ENCODE assay signal across 9 cellular contexts in the genomic region with DNA sequence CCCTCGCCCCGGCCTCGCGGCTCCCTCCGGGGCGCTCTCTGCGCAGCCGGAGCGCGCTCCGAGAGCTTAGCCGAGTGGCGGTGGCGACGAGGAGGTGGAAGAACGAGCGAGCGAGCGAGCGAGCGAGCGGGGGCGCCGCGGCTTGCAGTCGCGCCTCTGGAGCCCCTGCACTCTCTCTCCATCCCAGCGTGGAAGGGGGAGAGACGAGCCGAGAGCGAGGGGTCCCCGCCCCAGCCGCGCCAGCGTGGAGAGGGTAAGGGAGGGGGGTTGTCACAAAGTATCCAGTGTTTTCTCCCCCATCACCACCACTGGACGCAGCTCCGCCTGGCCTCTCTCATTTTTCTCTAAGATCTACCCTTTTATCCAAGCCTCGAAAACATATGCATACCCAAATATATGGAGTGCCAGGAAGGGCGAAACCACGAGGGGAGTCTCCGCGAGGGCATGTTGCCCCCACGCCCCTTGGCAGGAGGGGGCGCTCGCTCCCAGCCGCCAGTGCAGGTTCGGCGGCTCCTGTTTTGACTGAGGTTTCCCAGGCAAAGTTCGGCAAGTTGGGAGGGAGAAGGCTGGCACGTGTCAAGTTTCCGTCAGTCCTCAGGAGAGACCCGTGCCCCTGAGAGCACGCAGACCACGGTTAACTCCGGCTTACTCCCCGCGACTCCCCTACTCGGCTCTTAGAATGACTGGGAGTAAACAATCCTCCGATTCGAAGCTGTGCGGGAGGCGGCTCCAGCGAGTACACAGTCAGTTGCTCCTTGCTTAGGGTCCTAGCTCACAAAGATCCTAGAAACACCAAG. TPM values are rescaled to one million over a fixed set of nuclear protein-coding genes. Genes with fewer than 3 reads are reported as not detected.
A peak's percentile ranks its signal among the peaks of the same experiment; 100 is the strongest.
DNase-seq lines count a peak whose midpoint lies in the region; ATAC-seq and TF ChIP-seq lines count a peak whose summit lies in the region.
"Had no signal": no experiment of that assay in that cellular context is flagged by ENCODE, and none has a peak within 500 bp of the region (broad histone marks: within the 10 kb centered on the region; RNA-seq: fewer than 3 reads in every experiment).

No MANE protein-coding gene starts in this region.

- peaks cover 22% of the 10 kb centered on the region for H3F3A ChIP-seq in neural progenitor cell (ENCODE audit: low read depth)

- peak; percentile 57 for TF ChIP-seq CTCF in fibroblast of mammary gland (conservative IDR thresholded peaks at IDR 0.05; ENCODE audit: control insufficient read depth, insufficient read depth, low read depth, low read length)
- TF ChIP-seq CTCF in neural progenitor cell (IDR thresholded peaks at IDR 0.05), result peak; percentile 87

- peak overlapping the region; percentile 91 for H3K4me3 Mint-ChIP-seq in neural progenitor cell

- H3K9ac ChIP-seq in neural progenitor cell, result no peak overlapping the region

- no peaks in the 10 kb centered on the region for H4K20me1 ChIP-seq in neural progenitor cell (ENCODE audit: low read depth)

- peaks cover 17% of the 10 kb centered on the region for H3K27me3 Mint-ChIP-seq in neural progenitor cell (ENCODE audit: insufficient read depth, low read depth)

- ATAC-seq in GM21423 (IDR thresholded peaks at IDR 0.05; ENCODE audit: unreplicated experiment) (no peak), HG03457 (IDR thresholded peaks at IDR 0.05; ENCODE audit: unreplicated experiment) (no peak), HG03039 (IDR thresholded peaks at IDR 0.05; ENCODE audit: unreplicated experiment) (no peak)

- no peaks in the 10 kb centered on the region for H3K36me3 ChIP-seq in neural progenitor cell

- peaks cover 19% of the 10 kb centered on the region for H3K4me1 Mint-ChIP-seq in neural progenitor cell

- peak overlapping the region; percentile 98 for H3K4me2 ChIP-seq in neural progenitor cell

- no peaks in the 10 kb centered on the region for H3K36me3 Mint-ChIP-seq in neural progenitor cell
- H3K36me3 Mint-ChIP-seq: CD4-positive, CD25-positive, alpha-beta regulatory T cell had no signal

- DNase-seq in NCI-H2081 (lab: John Stamatoyannopoulos, UW), result peak; percentile 50 to 55
- no peak for DNase-seq in NCI-H2081 treated with DMSO at 0.1 percent for 48 hours (lab: John Stamatoyannopoulos, UW)
- peak; percentile 91 for DNase-seq in NCI-H82 (lab: John Stamatoyannopoulos, UW)
- DNase-seq in fibroblast of mammary gland (ENCODE audit: low read depth), result peak; percentile 29
- peak; percentile 81 for DNase-seq in neural progenitor cell (ENCODE audit: low spot score)

- H3K4me3 ChIP-seq in fibroblast of mammary gland (ENCODE audit: control insufficient read depth, low read depth, low read length), result peak overlapping the region; percentile 33
- H3K4me3 ChIP-seq in neural progenitor cell, result peak overlapping the region; percentile 76

- H3K4me1 ChIP-seq in neural progenitor cell, result peaks cover 7% of the 10 kb centered on the region

- H3K79me2 ChIP-seq in neural progenitor cell (ENCODE audit: low read depth), result no peaks in the 10 kb centered on the region

- H3K9me3 Mint-ChIP-seq in neural progenitor cell, result no peaks in the 10 kb centered on the region

- H3K9me3 ChIP-seq in neural progenitor cell (ENCODE audit: low read depth), result no peaks in the 10 kb centered on the region

- H3K27ac ChIP-seq in neural progenitor cell, result no peak overlapping the region

- peaks cover 68% of the 10 kb centered on the region for H3K27me3 ChIP-seq in neural progenitor cell

- peak overlapping the region; percentile 96 for H2AFZ ChIP-seq in neural progenitor cell (replicated peaks)

- no peak overlapping the region for H3K27ac Mint-ChIP-seq in neural progenitor cell

RNA-seq across cellular contexts. Expression of a gene that starts 0.6 kb away (rescaled TPM):
- total RNA-seq in neural progenitor cell (ENCODE audit: low replicate concordance), result 5.9 and 14.6 TPM in 2 replicates
